31 cellular contexts compared by ENCODE assay signal in the genomic region with DNA sequence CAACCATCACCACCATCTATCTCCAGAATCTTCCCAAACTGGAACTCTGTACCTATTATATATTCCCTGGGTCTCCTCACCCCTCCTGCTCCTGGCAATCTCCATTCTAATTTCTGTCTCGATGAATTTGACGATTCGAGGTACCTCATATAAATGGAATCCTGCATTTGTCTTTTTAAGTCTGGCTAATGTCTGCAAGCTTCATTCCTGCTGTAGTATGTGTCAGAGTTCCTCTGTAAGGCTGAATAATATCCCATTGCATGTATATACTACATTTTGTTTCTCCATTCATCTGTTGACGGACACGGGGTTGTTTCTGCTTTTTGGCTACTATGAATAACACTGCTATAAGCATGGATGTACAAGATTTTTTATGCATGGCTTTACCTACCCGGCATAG. TPM values are rescaled to one million over a fixed set of nuclear protein-coding genes. Genes with fewer than 3 reads are reported as not detected.
"Had no signal": no experiment of that assay in that cellular context is flagged by ENCODE, and none has a peak within 500 bp of the region (broad histone marks: within the 10 kb centered on the region; RNA-seq: fewer than 3 reads in every experiment).

No MANE protein-coding gene starts in this region.

- H3K9me3 ChIP-seq: ascending aorta, MG63 had no signal

- ATAC-seq: activated CD8-positive, alpha-beta memory T cell treated with anti-CD3 and anti-CD28 coated beads, Interleukin-2, amount 10 ng/mL, durations not matched to agents 7 days and 5 days; activated T-helper 17 cell treated with anti-CD3 and anti-CD28 coated beads, Interleukin-2, amount 50 U/mL, for 72 hours had no signal

- H3K27ac ChIP-seq: ascending aorta, cardiac muscle cell, WERI-Rb-1 had no signal

- H3K4me1 ChIP-seq: ascending aorta had no signal

- H3K36me3 ChIP-seq: ascending aorta, cardiac muscle cell, MG63, WERI-Rb-1 had no signal

- H3K4me3 ChIP-seq: ascending aorta, cardiac muscle cell, MG63 had no signal

- H3K27me3 ChIP-seq: ascending aorta, cardiac muscle cell, MG63 had no signal

- DNase-seq: activated CD4-positive, alpha-beta memory T cell treated with anti-CD3 and anti-CD28 coated beads, Interleukin-2, amount 10 ng/mL, durations not matched to agents 7 days and 5 days; activated CD4-positive, alpha-beta T cell treated with anti-CD3 and anti-CD28 coated beads for 1 hour; activated CD4-positive, alpha-beta T cell treated with anti-CD3 and anti-CD28 coated beads for 48 hours; activated CD4-positive, CD25-positive, alpha-beta regulatory T cell; activated CD8-positive, alpha-beta memory T cell treated with anti-CD3 and anti-CD28 coated beads for 24 hours; activated CD8-positive, alpha-beta memory T cell treated with anti-CD3 and anti-CD28 coated beads, Interleukin-2, amount 10 ng/mL, durations not matched to agents 7 days and 5 days; activated CD8-positive, alpha-beta memory T cell treated with anti-CD3 and anti-CD28 coated beads, Interleukin-2, amount 50 U/mL, for 48 hours; activated gamma-delta T cell; activated naive CD4-positive, alpha-beta T cell treated with Interleukin-2 at 50 U/mL for 16 hours; activated naive CD8-positive, alpha-beta T cell treated with anti-CD3 and anti-CD28 coated beads, Interleukin-2, amount 10 ng/mL, durations not matched to agents 7 days and 5 days; activated T-cell treated with anti-CD3 and anti-CD28 coated beads, Interleukin-2, amount 50 U/mL, for 48 hours; amygdala; Karpas-422; KBM-7; MG63; MV-4-11; NCI-H1092; NCI-H1436 treated with DMSO at 0.1 percent for 48 hours; NCI-H1694 treated with DMSO at 0.1 percent for 48 hours; NCI-H2029; NCI-H510A; NCI-H526; NCI-H748 treated with DMSO at 0.1 percent for 48 hours; OCI-M1; Right ventricle myocardium superior; SW 1271; T1000; WERI-Rb-1 had no signal

RNA-seq across cellular contexts. Expression of a gene that starts 19.5 kb away (rescaled TPM):
- total RNA-seq: ascending aorta had no signal
